In genomic region chr11:86068138-86068861, GRCh38 we compare ENCODE assay signal across 8 cellular contexts. TPM values are rescaled to one million over a fixed set of nuclear protein-coding genes. Genes with fewer than 3 reads are reported as not detected.
DNase-seq lines count a peak whose midpoint lies in the region; ATAC-seq, FAIRE-seq and TF ChIP-seq lines count a peak whose summit lies in the region.

No MANE protein-coding gene starts in this region.

- 1% methylated on average over 40 of the region's 46 CpGs for WGBS in GM12878 (ENCODE audit: insufficient coverage, insufficient replicate concordance, low lambda C conversion rate, missing lambda C conversion rate)

- BruUV-seq in GM12878 (replicated peaks; lab: Mats Ljungman, UMichigan) = no TSS peak

- intact Hi-C loops in GM12878 (cut with micrococcal nuclease; ENCODE audit: unreplicated experiment) = loop anchor here (2.0 kb wide), 2 partner anchors 125 to 177 kb away; partner anchors contain the start of gene EED

- no peak for TF ChIP-seq EP300 in GM12878 (IDR thresholded peaks at IDR 0.05; ENCODE audit: borderline replicate concordance in 1 of 2, control insufficient read depth in 1 of 2, low read depth in 2 of 2, low read length in 2 of 2)

- in situ Hi-C loops in GM12878 (cut with MboI) = no loop called here

- H3K36me3 ChIP-seq in GM12878 (ENCODE audit: control insufficient read depth in 2 of 2, insufficient read depth in 2 of 2, low read length in 1 of 2) = no peaks in the 10 kb centered on the region
- no peaks in the 10 kb centered on the region for H3K36me3 ChIP-seq in iPS-20b (ENCODE audit: insufficient read depth, low read depth, low read length)
- H3K36me3 ChIP-seq in skeletal muscle satellite cell (ENCODE audit: insufficient read depth, low read length) = no peaks in the 10 kb centered on the region

- peaks cover 57% of the 10 kb centered on the region for H3K79me2 ChIP-seq in GM12878 (ENCODE audit: control insufficient read depth, insufficient read depth, low read length)

- H3K9me3 ChIP-seq in GM12878 (replicated peaks; ENCODE audit: control insufficient read depth, insufficient read depth, low read length) (no peaks in the 10 kb centered on the region), iPS-20b (ENCODE audit: insufficient read depth, low read depth, low read length) (no peaks in the 10 kb centered on the region), skeletal muscle satellite cell (replicated peaks; ENCODE audit: low read length) (no peaks in the 10 kb centered on the region)

- H3K27ac ChIP-seq in GM12878 (ENCODE audit: control insufficient read depth, insufficient read depth) = peak overlapping the region; percentile 80
- H3K27ac ChIP-seq in iPS-20b (ENCODE audit: low read length) = peak overlapping the region; percentile 6

- TF ChIP-seq CTCF in GM12878 (IDR thresholded peaks at IDR 0.05 in 2 of 3, conservative IDR thresholded peaks at IDR 0.05 in 1 of 3; ENCODE audit: control insufficient read depth in 2 of 3, extremely low read depth in 1 of 3, insufficient read depth in 1 of 3, low read depth in 3 of 3, low read length in 3 of 3) (no peak), D721Med (IDR thresholded peaks at IDR 0.05; ENCODE audit: insufficient read depth, missing control alignments) (no peak)

- peak; percentile 14 for ATAC-seq in GM19397 (IDR thresholded peaks at IDR 0.05; ENCODE audit: unreplicated experiment)
- peak; percentile 11 for ATAC-seq in HG03521 (IDR thresholded peaks at IDR 0.05; ENCODE audit: unreplicated experiment)
- peak; percentile 29 for ATAC-seq in GM12878

- H3K4me3 ChIP-seq in GM12878 (peak overlapping the region; percentile 95), iPS-20b (ENCODE audit: low read length) (peak overlapping the region; percentile 92), skeletal muscle satellite cell (ENCODE audit: low read length) (peak overlapping the region; percentile 87)

- CTCF ChIA-PET in GM12878 (lab: Yijun Ruan, JAX) = interaction anchor here (0.9 to 5.9 kb wide), 25 partner anchors 9 to 206 kb away, joined by 3 to 76 read pairs (median 4); no protein-coding TSS in a partner anchor

- DNase-seq in COLO668 (lab: John Stamatoyannopoulos, UW; ENCODE audit: unreplicated experiment) = peak; percentile 38
- peak; percentile 11 to 50 (median 22) for DNase-seq in T-helper 1 cell
- DNase-seq in GM12878 (ENCODE audit: low read depth, low spot score) = no peak
- no peak for DNase-seq in D721Med (ENCODE audit: insufficient read length, low spot score)

- H3K27me3 ChIP-seq in GM12878 (replicated peaks in 1 of 2; ENCODE audit: control insufficient read depth in 2 of 2, insufficient read depth in 2 of 2, low read length in 1 of 2) (no peaks in the 10 kb centered on the region), iPS-20b (ENCODE audit: insufficient read depth, low read length) (no peaks in the 10 kb centered on the region), skeletal muscle satellite cell (ENCODE audit: control insufficient read depth, insufficient read depth, low read length) (no peaks in the 10 kb centered on the region)

- peak overlapping the region; percentile 15 for H2AFZ ChIP-seq in GM12878 (ENCODE audit: control insufficient read depth, low read depth, low read length)

- TF ChIP-seq RAD21 in GM12878 (IDR thresholded peaks at IDR 0.05; ENCODE audit: insufficient read depth, low read depth, low read length) = no peak

- no peaks in the 10 kb centered on the region for H4K20me1 ChIP-seq in GM12878 (ENCODE audit: control insufficient read depth, insufficient read depth)

- POLR2A ChIA-PET in GM12878 (lab: Charles Lee) = interaction anchor here (0.5 to 4.4 kb wide), 18 partner anchors 14 to 178 kb away, joined by 3 to 40 read pairs (median 4); no protein-coding TSS in a partner anchor

- RAD21 ChIA-PET in GM12878 (lab: Charles Lee; ENCODE audit: unreplicated experiment) = interaction anchor here (0.7 to 5.1 kb wide), 26 partner anchors 10 to 524 kb away, joined by 3 to 64 read pairs (median 5); no protein-coding TSS in a partner anchor

- H3K9ac ChIP-seq in GM12878 (ENCODE audit: control insufficient read depth, insufficient read depth, low read length) (peak overlapping the region; percentile 70), iPS-20b (ENCODE audit: low read depth, low read length) (peak overlapping the region; percentile 90), skeletal muscle satellite cell (ENCODE audit: low read depth, low read length) (peak overlapping the region; percentile 96)

- FAIRE-seq in GM12878 (lab: Jason Lieb, UNC) = no peak
- no peak for FAIRE-seq in D721Med (lab: Jason Lieb, UNC)

- SMC1A ChIA-PET in GM12878 (lab: Charles Lee; ENCODE audit: uncharacterized antibody, unreplicated experiment) = interaction anchor here (0.7 to 7.4 kb wide), 34 partner anchors 10 to 199 kb away, joined by 3 to 91 read pairs (median 6); no protein-coding TSS in a partner anchor

- H3K4me1 ChIP-seq in GM12878 (ENCODE audit: control insufficient read depth, insufficient read depth, low read length) (peaks cover 10% of the 10 kb centered on the region), iPS-20b (ENCODE audit: insufficient read depth, low read length) (peaks cover 25% of the 10 kb centered on the region), skeletal muscle satellite cell (ENCODE audit: control insufficient read depth, insufficient read depth, low read length) (peaks cover 35% of the 10 kb centered on the region)

- TF ChIP-seq POLR2A in GM12878 (IDR thresholded peaks at IDR 0.05; ENCODE audit: low read depth, low read length) = no peak

- H3K4me2 ChIP-seq in GM12878 (ENCODE audit: control insufficient read depth, insufficient read depth) = peak overlapping the region; percentile 12; the same call in 1 of the 2 replicates
- peak overlapping the region; percentile 83 for H3K4me2 ChIP-seq in skeletal muscle satellite cell (ENCODE audit: low read length)

TF ChIP-seq in GM12878, 131 proteins besides CTCF, POLR2A, EP300 and RAD21 (continues in another document):
- TF ChIP-seq ZNF207 (IDR thresholded peaks at IDR 0.05; ENCODE audit: borderline replicate concordance) (no peak), TCF12 (IDR thresholded peaks at IDR 0.05; ENCODE audit: low read depth, low read length) (0 out of 2 replicates have a peak, but pooled peaks have one; percentile 30), HDGF (IDR thresholded peaks at IDR 0.05) (peak; percentile 92), NR2C1 (IDR thresholded peaks at IDR 0.05) (no peak), NFYA (IDR thresholded peaks at IDR 0.05; ENCODE audit: borderline replicate concordance, low read depth, low read length) (no peak), IKZF2 (IDR thresholded peaks at IDR 0.05) (peak; percentile 56 to 59; a peak in 1 of 4 replicates), LARP7 (IDR thresholded peaks at IDR 0.05) (peak; percentile 54; the same call in 1 of the 2 replicates), MEF2B (IDR thresholded peaks at IDR 0.05; ENCODE audit: partially characterized antibody, poor library complexity, severe bottlenecking) (peak; percentile 65), NKRF (conservative IDR thresholded peaks at IDR 0.05) (peak; percentile 42; the same call in 1 of the 2 replicates), EGR1 (IDR thresholded peaks at IDR 0.05; ENCODE audit: borderline replicate concordance in 1 of 2, low read depth in 2 of 2, low read length in 2 of 2) (0 out of 3 replicates have a peak, but pooled peaks of 1 of the 2 experiments have one; percentile 17)

RNA-seq across cellular contexts. Expression of gene PICALM, which starts 0.6 kb away (rescaled TPM):
- total RNA-seq in GM12878 (2013; cell fraction: nucleolus; rRNA removed) = 532 and 561 TPM in 2 replicates
- total RNA-seq in GM12878 (2014; rRNA removed) (78.9 and 86.8 TPM in 2 replicates), GM12878 (2014; rRNA removed; fragmentation: Illumina TruSeq; extraction: Trizol) (69.1 and 70.3 TPM in 2 replicates), GM12878 (2021) (41.0 and 46.5 TPM in 2 replicates)
- polyA plus RNA-seq in GM12878 (2011; ENCODE audit: low read depth) = 18.2 TPM
- polyA plus RNA-seq in GM12878 (2011; rRNA removed) (150 and 163 TPM in 2 replicates), GM12878 (2014; fragmentation: Illumina TruSeq; extraction: Trizol) (70.1 and 95.0 TPM in 2 replicates), GM12878 (2014; fragmentation: Nextera tagmentation; extraction: Ambion mirVana) (10 to 100 TPM in 1 of 2 experiments, 1 to 10 TPM in 1; 4.3 to 10.4 TPM), GM12878 (2014; rRNA removed) (37.2 and 43.1 TPM in 2 replicates), GM12878 (2016; fragmentation: Nextera tagmentation; extraction: Ambion mirVana) (10 to 100 TPM; 12.8 to 15.0 TPM)
- 68.3 and 91.4 TPM in 2 replicates for polyA plus RNA-seq in GM12878 (2011; cell fraction: cytosol; rRNA removed)
- 115 and 124 TPM in 2 replicates for polyA plus RNA-seq in GM12878 (2011; cell fraction: nucleus; rRNA removed)
- polyA plus RNA-seq in GM12878 (2012) = 27.2 and 31.0 TPM in 2 replicates
- polyA minus RNA-seq in GM12878 (2011; rRNA and poly(A)+ RNA removed) = 254 and 304 TPM in 2 replicates
- 78.4 and 84.7 TPM in 2 replicates for polyA minus RNA-seq in GM12878 (2011; cell fraction: cytosol; rRNA and poly(A)+ RNA removed)
- polyA minus RNA-seq in GM12878 (2011; cell fraction: nucleus; rRNA and poly(A)+ RNA removed) = 156 and 277 TPM in 2 replicates
- total RNA-seq in skeletal muscle satellite cell (2012; rRNA removed) = 166 and 219 TPM in 2 replicates

Comparison
In these comparisons a context has a peak if more than half of its experiments do, and no peak if none do; other contexts are left out.
1. DNase-seq: peak in COLO668 (single experiment) and T-helper 1 cell (5 of 5); none in GM12878 (single experiment) and D721Med (single experiment).
2. Peak in every context shown above with its lines, with median percentiles within 50 percentile points of each other: ATAC-seq, H3K4me3 ChIP-seq and H3K9ac ChIP-seq.